In genomic region chr18:61860302-61860701, GRCh38 we compare ENCODE assay signal across 15 cellular contexts. TPM values are rescaled to one million over a fixed set of nuclear protein-coding genes. Genes with fewer than 3 reads are reported as not detected.
"Had no signal": no experiment of that assay in that cellular context is flagged by ENCODE, and none has a peak within 500 bp of the region (broad histone marks: within the 10 kb centered on the region; RNA-seq: fewer than 3 reads in every experiment).

No MANE protein-coding gene starts in this region.

- ATAC-seq: left colon; naive thymus-derived CD4-positive, alpha-beta T cell; sciatic nerve had no signal

- DNase-seq: cerebellar nuclear complex; effector CD4-positive, alpha-beta T cell; foreskin keratinocyte; immature natural killer cell; left colon; naive thymus-derived CD4-positive, alpha-beta T cell; nephron progenitor cell; posterior cingulate gyrus; stimulated activated naive CD4-positive, alpha-beta T cell; stomach; substantia nigra; upper lobe of left lung; uterus had no signal

- H3K27me3 ChIP-seq: foreskin keratinocyte, stomach, upper lobe of left lung, uterus had no signal

- H3K4me3 Mint-ChIP-seq: immature natural killer cell; naive thymus-derived CD4-positive, alpha-beta T cell; nephron progenitor cell had no signal

- H3K9me3 ChIP-seq: stomach, upper lobe of left lung, uterus had no signal

- H3K4me1 Mint-ChIP-seq: immature natural killer cell; naive thymus-derived CD4-positive, alpha-beta T cell had no signal

- H3K4me1 ChIP-seq: uterus had no signal

- H3K36me3 Mint-ChIP-seq: immature natural killer cell; naive thymus-derived CD4-positive, alpha-beta T cell had no signal

- H3K27ac ChIP-seq: foreskin keratinocyte, stomach, upper lobe of left lung, uterus had no signal

- H3K4me3 ChIP-seq: coronary artery, stomach, upper lobe of left lung, uterus had no signal

- H3K36me3 ChIP-seq: upper lobe of left lung, uterus had no signal

- H3K27ac Mint-ChIP-seq: immature natural killer cell, nephron progenitor cell had no signal

RNA-seq across cellular contexts. Expression of gene RNF152, which starts 32.5 kb away (rescaled TPM):
- polyA plus RNA-seq: naive thymus-derived CD4-positive, alpha-beta T cell had no signal
